ENCODE assay signal across 1 cellular context in the genomic region with DNA sequence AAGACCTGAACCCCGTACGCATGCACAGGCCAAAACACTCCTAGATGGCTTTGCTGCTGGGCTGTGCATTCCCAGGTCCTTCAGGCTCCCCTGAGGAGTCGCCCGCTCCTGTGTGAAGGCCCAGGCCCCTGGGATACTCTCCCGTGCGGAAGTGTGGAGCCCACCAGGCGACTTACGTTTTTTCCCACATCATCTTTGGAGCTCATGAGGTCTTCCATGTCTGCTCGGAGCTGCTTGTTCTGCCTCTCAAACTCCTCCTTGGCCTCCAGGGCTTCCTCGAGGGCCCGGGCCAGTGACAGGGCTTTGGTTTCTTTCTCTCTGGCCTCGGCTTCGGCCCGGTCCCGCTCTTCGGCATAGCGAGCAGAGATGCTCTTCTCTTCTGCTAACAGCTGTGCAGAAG.
TF ChIP-seq lines count a peak whose summit lies in the region.

No MANE protein-coding gene starts in this region.

TF ChIP-seq in K562, 482 proteins besides CTCF, POLR2A, EP300 and RAD21 (continued from another document):
- TF ChIP-seq, protein P1, sequence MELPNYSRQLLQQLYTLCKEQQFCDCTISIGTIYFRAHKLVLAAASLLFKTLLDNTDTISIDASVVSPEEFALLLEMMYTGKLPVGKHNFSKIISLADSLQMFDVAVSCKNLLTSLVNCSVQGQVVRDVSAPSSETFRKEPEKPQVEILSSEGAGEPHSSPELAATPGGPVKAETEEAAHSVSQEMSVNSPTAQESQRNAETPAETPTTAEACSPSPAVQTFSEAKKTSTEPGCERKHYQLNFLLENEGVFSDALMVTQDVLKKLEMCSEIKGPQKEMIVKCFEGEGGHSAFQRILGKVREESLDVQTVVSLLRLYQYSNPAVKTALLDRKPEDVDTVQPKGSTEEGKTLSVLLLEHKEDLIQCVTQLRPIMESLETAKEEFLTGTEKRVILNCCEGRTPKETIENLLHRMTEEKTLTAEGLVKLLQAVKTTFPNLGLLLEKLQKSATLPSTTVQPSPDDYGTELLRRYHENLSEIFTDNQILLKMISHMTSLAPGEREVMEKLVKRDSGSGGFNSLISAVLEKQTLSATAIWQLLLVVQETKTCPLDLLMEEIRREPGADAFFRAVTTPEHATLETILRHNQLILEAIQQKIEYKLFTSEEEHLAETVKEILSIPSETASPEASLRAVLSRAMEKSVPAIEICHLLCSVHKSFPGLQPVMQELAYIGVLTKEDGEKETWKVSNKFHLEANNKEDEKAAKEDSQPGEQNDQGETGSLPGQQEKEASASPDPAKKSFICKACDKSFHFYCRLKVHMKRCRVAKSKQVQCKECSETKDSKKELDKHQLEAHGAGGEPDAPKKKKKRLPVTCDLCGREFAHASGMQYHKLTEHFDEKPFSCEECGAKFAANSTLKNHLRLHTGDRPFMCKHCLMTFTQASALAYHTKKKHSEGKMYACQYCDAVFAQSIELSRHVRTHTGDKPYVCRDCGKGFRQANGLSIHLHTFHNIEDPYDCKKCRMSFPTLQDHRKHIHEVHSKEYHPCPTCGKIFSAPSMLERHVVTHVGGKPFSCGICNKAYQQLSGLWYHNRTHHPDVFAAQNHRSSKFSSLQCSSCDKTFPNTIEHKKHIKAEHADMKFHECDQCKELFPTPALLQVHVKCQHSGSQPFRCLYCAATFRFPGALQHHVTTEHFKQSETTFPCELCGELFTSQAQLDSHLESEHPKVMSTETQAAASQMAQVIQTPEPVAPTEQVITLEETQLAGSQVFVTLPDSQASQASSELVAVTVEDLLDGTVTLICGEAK (IDR thresholded peaks at IDR 0.05): no peak
- TF ChIP-seq, protein P1 (CRISPR knock-in tag; IDR thresholded peaks at IDR 0.05): no peak
- TF ChIP-seq TAF1 (IDR thresholded peaks at IDR 0.05; ENCODE audit: control insufficient read depth, extremely low read depth, insufficient read depth, low read length, severe bottlenecking): no peak
TF ChIP-seq in K562: peak in this region for 0.
